ENCODE assay signal across 12 cellular contexts in genomic region chr6:146902846-146903245, GRCh38.
DNase-seq lines count a peak whose midpoint lies in the region; ATAC-seq and TF ChIP-seq lines count a peak whose summit lies in the region.
"Had no signal": no experiment of that assay in that cellular context is flagged by ENCODE, and none has a peak within 500 bp of the region (broad histone marks: within the 10 kb centered on the region; RNA-seq: fewer than 3 reads in every experiment).

No MANE protein-coding gene starts in this region.

- H3K4me1 Mint-ChIP-seq in CD4-positive, alpha-beta T cell (ENCODE audit: low read depth), result no peaks in the 10 kb centered on the region

- H3K9me3 ChIP-seq in CD4-positive, alpha-beta T cell (ENCODE audit: control insufficient read depth, low read length), result no peaks in the 10 kb centered on the region
- H3K9me3 ChIP-seq in Panc1 (ENCODE audit: control insufficient read depth, insufficient read depth, low read depth, low read length) (no peaks in the 10 kb centered on the region), mesenchymal stem cell (ENCODE audit: control insufficient read depth, low read length) (no peaks in the 10 kb centered on the region), right lobe of liver (no peaks in the 10 kb centered on the region)
- H3K9me3 ChIP-seq: BLaER1 treated with 17β-estradiol and CSF1 and Interleukin-3, amounts not matched to agents 10 nM and 100 nM; HAP-1 had no signal

- H2AFZ ChIP-seq in ACC112 (ENCODE audit: low read length, unreplicated experiment) (no peak overlapping the region), mesenchymal stem cell (ENCODE audit: low read depth, low read length) (no peak overlapping the region)

- H3K9me3 Mint-ChIP-seq in CD4-positive, alpha-beta T cell, result no peaks in the 10 kb centered on the region

- H3K27ac ChIP-seq in ACC112 (ENCODE audit: low read depth, low read length), result peak overlapping the region; percentile 31; the same call in 1 of the 2 replicates
- H3K27ac ChIP-seq in CD4-positive, alpha-beta T cell (ENCODE audit: low read depth, low read length), result no peak overlapping the region
- H3K27ac ChIP-seq in Panc1 (ENCODE audit: low read length), result peak overlapping the region; percentile 99
- no peak overlapping the region for H3K27ac ChIP-seq in mesenchymal stem cell (ENCODE audit: low read length, poor library complexity, severe bottlenecking)
- H3K27ac ChIP-seq in right lobe of liver, result no peak overlapping the region
- H3K27ac ChIP-seq: BLaER1 treated with 17β-estradiol and CSF1 and Interleukin-3, amounts not matched to agents 10 nM and 100 nM had no signal

- no peak for ATAC-seq in CD4-positive, alpha-beta T cell (ENCODE audit: poor library complexity)
- peak; percentile 13; the same call in 1 of the 2 replicates for ATAC-seq in Panc1
- no peak for ATAC-seq in HG02588 (IDR thresholded peaks at IDR 0.05; ENCODE audit: unreplicated experiment)
- no peak for ATAC-seq in right lobe of liver

- H3K4me3 ChIP-seq in ACC112 (ENCODE audit: low read depth, low read length), result no peak overlapping the region
- H3K4me3 ChIP-seq in Panc1 (ENCODE audit: low read depth in 2 of 2, low read length in 2 of 2), result no peak overlapping the region
- no peak overlapping the region for H3K4me3 ChIP-seq in mesenchymal stem cell (ENCODE audit: insufficient read depth in 1 of 2, low read depth in 1 of 2, low read length in 2 of 2)
- no peak overlapping the region for H3K4me3 ChIP-seq in right lobe of liver
- H3K4me3 ChIP-seq: BLaER1 treated with 17β-estradiol and CSF1 and Interleukin-3, amounts not matched to agents 10 nM and 100 nM; HAP-1 had no signal

- WGBS in mesenchymal stem cell, result no CpG with 5 or more reads among the region's 1 CpG
- WGBS in right lobe of liver (ENCODE audit: insufficient coverage, low coverage, low lambda C conversion rate, missing lambda C conversion rate), result 67% methylated on average over 1 of the region's 1 CpG

- H3K23ac ChIP-seq in mesenchymal stem cell (ENCODE audit: low read length in 2 of 2), result no peak overlapping the region

- in situ Hi-C loops in Panc1 (cut with HindIII; ENCODE audit: low pct_unique_long_range_greater_than_20kb, low sequenced_read_pairs), result no loop called here

- peaks cover 32% of the 10 kb centered on the region for H3K4me1 ChIP-seq in ACC112 (ENCODE audit: control insufficient read depth, insufficient read depth, low read length, unreplicated experiment)
- peaks cover 33% of the 10 kb centered on the region for H3K4me1 ChIP-seq in Panc1 (ENCODE audit: control insufficient read depth, insufficient read depth, low read length)
- H3K4me1 ChIP-seq in mesenchymal stem cell (ENCODE audit: control insufficient read depth, insufficient read depth, low read depth, low read length), result peaks cover 2% of the 10 kb centered on the region
- no peaks in the 10 kb centered on the region for H3K4me1 ChIP-seq in right lobe of liver
- H3K4me1 ChIP-seq: BLaER1 treated with 17β-estradiol and CSF1 and Interleukin-3, amounts not matched to agents 10 nM and 100 nM; HAP-1 had no signal

- H3K27me3 Mint-ChIP-seq in CD4-positive, alpha-beta T cell, result peaks cover 3% of the 10 kb centered on the region

- no peaks in the 10 kb centered on the region for H3K79me2 ChIP-seq in ACC112 (ENCODE audit: control insufficient read depth, insufficient read depth, low read length, unreplicated experiment)

- no peak overlapping the region for H4K8ac ChIP-seq in mesenchymal stem cell (ENCODE audit: low read length)

- peak; percentile 8 for TF ChIP-seq CTCF in CD4-positive, alpha-beta T cell (IDR thresholded peaks at IDR 0.05)
- TF ChIP-seq CTCF in Panc1 (IDR thresholded peaks at IDR 0.05), result no peak
- no peak for TF ChIP-seq CTCF in right lobe of liver (IDR thresholded peaks at IDR 0.05)

- no peak overlapping the region for H3K14ac ChIP-seq in mesenchymal stem cell (ENCODE audit: low read length in 2 of 2)

- no TSS peak for BruUV-seq in Panc1 (replicated peaks; lab: Mats Ljungman, UMichigan)

- intact Hi-C loops in CD4-positive, alpha-beta T cell (cut with DNase I, micrococcal nuclease), result loop anchor here (5.0 kb wide), 2 partner anchors 379 to 384 kb away; no protein-coding TSS in a partner anchor
- intact Hi-C loops in Panc1 (cut with micrococcal nuclease; ENCODE audit: unreplicated experiment) (no loop called here), right lobe of liver (cut with DNase I) (no loop called here)

- POLR2A ChIA-PET in CD4-positive, alpha-beta T cell (lab: Charles Lee), result interaction anchor here (1.4 kb wide), 1 partner anchor 302 kb away, joined by 3 read pairs; the partner anchor contains the start of gene STXBP5
- POLR2A ChIA-PET in Panc1 (lab: Charles Lee), result interaction anchor here (0.6 kb wide), 1 partner anchor 317 kb away, joined by 9 read pairs; no protein-coding TSS in a partner anchor

- H3K79me1 ChIP-seq in mesenchymal stem cell (replicated peaks; ENCODE audit: low read length, poor library complexity, severe bottlenecking), result no peaks in the 10 kb centered on the region

- no peak for TF ChIP-seq POLR2A in right lobe of liver (IDR thresholded peaks at IDR 0.05)

- H2BK15ac ChIP-seq in mesenchymal stem cell (ENCODE audit: low read depth, poor library complexity, severe bottlenecking), result no peak overlapping the region

- no peak overlapping the region for H3K4me2 ChIP-seq in mesenchymal stem cell (ENCODE audit: low read length, poor library complexity, severe bottlenecking)
- H3K4me2 ChIP-seq: BLaER1 treated with 17β-estradiol and CSF1 and Interleukin-3, amounts not matched to agents 10 nM and 100 nM had no signal

- no peak overlapping the region for H2BK5ac ChIP-seq in mesenchymal stem cell (ENCODE audit: low read depth, low read length, poor library complexity, severe bottlenecking)

- H3K36me3 Mint-ChIP-seq in CD4-positive, alpha-beta T cell (ENCODE audit: low read depth), result no peaks in the 10 kb centered on the region

- no peak overlapping the region for H2BK120ac ChIP-seq in mesenchymal stem cell (ENCODE audit: low read depth, low read length)

- no peaks in the 10 kb centered on the region for H3K36me3 ChIP-seq in ACC112 (ENCODE audit: insufficient read depth, low read length)
- no peaks in the 10 kb centered on the region for H3K36me3 ChIP-seq in Panc1 (ENCODE audit: control insufficient read depth, insufficient read depth, low read length)
- no peaks in the 10 kb centered on the region for H3K36me3 ChIP-seq in mesenchymal stem cell (ENCODE audit: control insufficient read depth in 1 of 2, insufficient read depth in 2 of 2, low read depth in 1 of 2, low read length in 2 of 2)
- H3K36me3 ChIP-seq in right lobe of liver, result no peaks in the 10 kb centered on the region
- H3K36me3 ChIP-seq: BLaER1 treated with 17β-estradiol and CSF1 and Interleukin-3, amounts not matched to agents 10 nM and 100 nM; HAP-1 had no signal

- H3K9ac ChIP-seq in mesenchymal stem cell (ENCODE audit: low read length), result no peak overlapping the region
- H3K9ac ChIP-seq: BLaER1 treated with 17β-estradiol and CSF1 and Interleukin-3, amounts not matched to agents 10 nM and 100 nM had no signal

- H2BK12ac ChIP-seq in mesenchymal stem cell (ENCODE audit: low read length in 2 of 2), result no peak overlapping the region

- no peak overlapping the region for H4K91ac ChIP-seq in mesenchymal stem cell (ENCODE audit: low read length)

- no peak overlapping the region for H3K18ac ChIP-seq in mesenchymal stem cell (ENCODE audit: low read depth in 1 of 2, low read length in 2 of 2)

- CTCF ChIA-PET in CD4-positive, alpha-beta T cell (lab: Charles Lee), result interaction anchor here (0.6 kb wide), 1 partner anchor 1563 kb away, joined by 5 read pairs; no protein-coding TSS in a partner anchor
- CTCF ChIA-PET in Panc1 (lab: Charles Lee), result no interaction called here

- H2AK5ac ChIP-seq in mesenchymal stem cell (ENCODE audit: low read length, severe bottlenecking), result no peak overlapping the region

- H3K27me3 ChIP-seq in ACC112 (ENCODE audit: insufficient read depth, low read length) (no peaks in the 10 kb centered on the region), Panc1 (ENCODE audit: control insufficient read depth, insufficient read depth, low read length) (no peaks in the 10 kb centered on the region), mesenchymal stem cell (ENCODE audit: control insufficient read depth in 1 of 2, insufficient read depth in 1 of 2, low read length in 2 of 2) (no peaks in the 10 kb centered on the region), right lobe of liver (no peaks in the 10 kb centered on the region)
- H3K27me3 ChIP-seq in CD4-positive, alpha-beta T cell (ENCODE audit: control insufficient read depth, insufficient read depth, low read length), result no peaks in the 10 kb centered on the region
- H3K27me3 ChIP-seq: BLaER1 treated with 17β-estradiol and CSF1 and Interleukin-3, amounts not matched to agents 10 nM and 100 nM had no signal

- H3K4ac ChIP-seq in mesenchymal stem cell (ENCODE audit: low read depth in 1 of 2, low read length in 2 of 2), result no peak overlapping the region

- no peak overlapping the region for H3K4me3 Mint-ChIP-seq in CD4-positive, alpha-beta T cell

- H3K27ac Mint-ChIP-seq in CD4-positive, alpha-beta T cell, result no peak overlapping the region

- no peak for DNase-seq in CD4-positive, alpha-beta T cell
- DNase-seq in Panc1 (ENCODE audit: low read depth, low spot score) (no peak), mesenchymal stem cell (peak; percentile 64), NCI-H510A (lab: John Stamatoyannopoulos, UW) (no peak), right lobe of liver (no peak)
- DNase-seq: NCI-H1048, NCI-H2227 treated with DMSO at 0.1 percent for 48 hours, NCI-H526 had no signal

Comparison
In these comparisons a context has a peak if more than half of its experiments do, and no peak if none do; other contexts are left out.
1. H3K27ac ChIP-seq: peak in ACC112 (single experiment) and Panc1 (single experiment); none in CD4-positive, alpha-beta T cell (single experiment), mesenchymal stem cell (single experiment) and right lobe of liver (0 of 3).
2. intact Hi-C loops: an anchor here in CD4-positive, alpha-beta T cell (5.0 kb wide); none called in Panc1 and right lobe of liver.